In the genomic region with DNA sequence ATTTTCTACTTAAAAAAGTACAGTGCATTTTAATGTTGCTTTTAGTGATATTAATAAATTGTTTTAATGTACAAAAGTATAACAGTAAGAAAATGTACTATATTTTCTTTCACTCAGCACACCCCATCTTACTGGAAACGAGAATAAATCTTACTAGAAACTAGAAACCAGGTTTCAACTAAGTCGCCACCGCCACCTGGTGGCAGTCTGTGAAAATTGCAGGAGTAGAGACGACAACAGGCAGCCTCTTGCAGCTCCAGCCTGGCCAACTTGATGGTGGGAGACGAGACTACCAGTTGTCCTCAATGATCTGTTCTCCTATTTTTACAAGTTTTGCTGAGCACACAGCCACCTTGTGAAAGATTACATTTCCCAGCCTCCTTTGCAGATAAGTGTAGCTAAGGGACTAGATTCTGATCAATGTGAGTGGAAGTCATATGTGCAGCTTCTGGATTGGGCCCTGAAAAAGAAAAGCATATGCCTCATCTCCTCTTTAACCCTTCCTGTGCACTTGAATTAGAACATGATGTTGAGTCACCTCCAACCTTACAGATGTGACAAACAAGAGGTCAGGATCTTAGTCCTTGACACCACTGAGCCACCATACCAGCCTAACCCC, we compare ENCODE assay signal across 7 cellular contexts. TPM values are rescaled to one million over a fixed set of nuclear protein-coding genes. Genes with fewer than 3 reads are reported as not detected.
DNase-seq lines count a peak whose midpoint lies in the region; ATAC-seq and TF ChIP-seq lines count a peak whose summit lies in the region.

No MANE protein-coding gene starts in this region.

- H3K4me1 ChIP-seq in MM.1S (ENCODE audit: low read length) (no peaks in the 10 kb centered on the region), mesendoderm (ENCODE audit: control insufficient read depth, low read depth, low read length) (no peaks in the 10 kb centered on the region), upper lobe of right lung (no peaks in the 10 kb centered on the region)

- no peaks in the 10 kb centered on the region for H3K79me1 ChIP-seq in mesendoderm (ENCODE audit: low read length)

- H3K27ac ChIP-seq in MM.1S (ENCODE audit: low read length) (no peak overlapping the region), mesendoderm (ENCODE audit: low read depth, low read length) (no peak overlapping the region), upper lobe of right lung (no peak overlapping the region)

- no peak overlapping the region for H2AK5ac ChIP-seq in mesendoderm (ENCODE audit: low read length)

- H3K4me2 ChIP-seq in MM.1S (ENCODE audit: low read depth, low read length) (no peak overlapping the region), mesendoderm (ENCODE audit: low read length) (no peak overlapping the region)

- no peaks in the 10 kb centered on the region for H3K9me2 ChIP-seq in MM.1S (replicated peaks; ENCODE audit: insufficient read depth, low read length)

- peaks cover 12% of the 10 kb centered on the region for H3K36me3 Mint-ChIP-seq in T-helper 2 cell treated with Interferon-gamma antibody and Interleukin-4, amounts not matched to agents 5 μg/mL and 100 μg/mL, for 36 hours (ENCODE audit: low read depth)

- TF ChIP-seq CTCF in GM06990 (IDR thresholded peaks at IDR 0.05; ENCODE audit: insufficient read depth, low read length, poor library complexity, severe bottlenecking) (peak; percentile 79), MM.1S (IDR thresholded peaks at IDR 0.05; ENCODE audit: low read length) (peak; percentile 90), upper lobe of right lung (IDR thresholded peaks at IDR 0.05) (peak; percentile 55)

- DNase-seq in GM06990 (ENCODE audit: extremely low read depth, insufficient read length) (no peak), MM.1S (peak; percentile 84), mesendoderm (peak; percentile 88), upper lobe of right lung (no peak), midbrain (lab: John Stamatoyannopoulos, UW) (no peak)
- peak; percentile 41 for DNase-seq in T-helper 2 cell treated with Interferon-gamma antibody and Interleukin-4, amounts not matched to agents 5 μg/mL and 100 μg/mL, for 36 hours (ENCODE audit: low spot score)
- DNase-seq in central memory CD4-positive, alpha-beta T cell, result peak; percentile 15

- intact Hi-C loops in upper lobe of right lung (cut with DNase I), result no loop called here

- no peak overlapping the region for H2BK15ac ChIP-seq in mesendoderm (replicated peaks; ENCODE audit: low read depth)

- no peak overlapping the region for H4K5ac ChIP-seq in mesendoderm (ENCODE audit: low read length)

- peak; percentile 16 for ATAC-seq in upper lobe of right lung

- H4K20me1 ChIP-seq in MM.1S (ENCODE audit: insufficient read depth, low read length), result no peaks in the 10 kb centered on the region

- H3K56ac ChIP-seq in mesendoderm (ENCODE audit: low read length), result no peak overlapping the region

- no peak overlapping the region for H3K18ac ChIP-seq in mesendoderm (ENCODE audit: low read length)

- H3K4me3 Mint-ChIP-seq in T-helper 2 cell treated with Interferon-gamma antibody and Interleukin-4, amounts not matched to agents 5 μg/mL and 100 μg/mL, for 36 hours, result no peak overlapping the region

- H3K27ac Mint-ChIP-seq in T-helper 2 cell treated with Interferon-gamma antibody and Interleukin-4, amounts not matched to agents 5 μg/mL and 100 μg/mL, for 36 hours, result no peak overlapping the region

- no peak overlapping the region for H2AFZ ChIP-seq in MM.1S (ENCODE audit: low read length)

- H3K9ac ChIP-seq in MM.1S (ENCODE audit: low read length), result no peak overlapping the region
- H3K9ac ChIP-seq in mesendoderm (ENCODE audit: low read length), result no peak overlapping the region

- peaks cover 10% of the 10 kb centered on the region for H3K9me3 Mint-ChIP-seq in T-helper 2 cell treated with Interferon-gamma antibody and Interleukin-4, amounts not matched to agents 5 μg/mL and 100 μg/mL, for 36 hours

- no peak overlapping the region for H3K4ac ChIP-seq in mesendoderm (ENCODE audit: low read depth, low read length)

- H3K27me3 ChIP-seq in GM06990 (replicated peaks; ENCODE audit: control insufficient read depth, insufficient read depth, low read length), result no peaks in the 10 kb centered on the region; the same call in 1 of the 2 replicates
- no peaks in the 10 kb centered on the region for H3K27me3 ChIP-seq in MM.1S (replicated peaks; ENCODE audit: insufficient read depth, low read length)
- no peaks in the 10 kb centered on the region for H3K27me3 ChIP-seq in mesendoderm (ENCODE audit: insufficient read depth, low read length, poor library complexity)
- no peaks in the 10 kb centered on the region for H3K27me3 ChIP-seq in upper lobe of right lung

- H3K4me3 ChIP-seq in GM06990 (replicated peaks; ENCODE audit: low read depth, low read length) (no peak overlapping the region), MM.1S (ENCODE audit: low read length) (no peak overlapping the region), mesendoderm (ENCODE audit: low read length) (no peak overlapping the region), upper lobe of right lung (no peak overlapping the region)

- H3K79me2 ChIP-seq in MM.1S (ENCODE audit: low read length) (no peaks in the 10 kb centered on the region), mesendoderm (ENCODE audit: control insufficient read depth, insufficient read depth, low read length) (no peaks in the 10 kb centered on the region)

- no peaks in the 10 kb centered on the region for H3F3A ChIP-seq in MM.1S (ENCODE audit: insufficient read depth, low read length)

- no peak overlapping the region for H3K23ac ChIP-seq in mesendoderm (ENCODE audit: low read length)

- H2BK5ac ChIP-seq in mesendoderm (ENCODE audit: low read length), result no peak overlapping the region

- H4K8ac ChIP-seq in mesendoderm (ENCODE audit: low read depth, low read length), result no peak overlapping the region

- H2BK120ac ChIP-seq in mesendoderm (ENCODE audit: low read depth, low read length), result no peak overlapping the region

- no peaks in the 10 kb centered on the region for H3K27me3 Mint-ChIP-seq in T-helper 2 cell treated with Interferon-gamma antibody and Interleukin-4, amounts not matched to agents 5 μg/mL and 100 μg/mL, for 36 hours (ENCODE audit: low read depth)

- H3K4me1 Mint-ChIP-seq in T-helper 2 cell treated with Interferon-gamma antibody and Interleukin-4, amounts not matched to agents 5 μg/mL and 100 μg/mL, for 36 hours (ENCODE audit: low read depth), result no peaks in the 10 kb centered on the region

- WGBS in mesendoderm (ENCODE audit: extremely low coverage, insufficient coverage, low lambda C conversion rate), result no CpG with 5 or more reads among the region's 5 CpGs

- no peaks in the 10 kb centered on the region for H3K36me3 ChIP-seq in GM06990 (ENCODE audit: control insufficient read depth, insufficient read depth, low read length)
- H3K36me3 ChIP-seq in MM.1S (replicated peaks; ENCODE audit: insufficient read depth, low read length), result no peaks in the 10 kb centered on the region
- H3K36me3 ChIP-seq in mesendoderm (ENCODE audit: control insufficient read depth, insufficient read depth, low read length), result no peaks in the 10 kb centered on the region
- no peaks in the 10 kb centered on the region for H3K36me3 ChIP-seq in upper lobe of right lung

- H3K9me3 ChIP-seq in MM.1S (replicated peaks; ENCODE audit: insufficient read depth, low read length) (no peaks in the 10 kb centered on the region), upper lobe of right lung (no peaks in the 10 kb centered on the region)

RNA-seq across cellular contexts. Expression of a gene that starts 8.7 kb away (rescaled TPM):
- polyA plus RNA-seq in mesendoderm (2013, experiment 1 of 2), result 0.10 TPM
- polyA plus RNA-seq in mesendoderm (2013, experiment 2 of 2), result 0.04 TPM
- 0.69 TPM for total RNA-seq in upper lobe of right lung

Comparison
In these comparisons a context has a peak if more than half of its experiments do, and no peak if none do; other contexts are left out.
1. DNase-seq: peak in MM.1S (single experiment), T-helper 2 cell treated with Interferon-gamma antibody and Interleukin-4, amounts not matched to agents 5 μg/mL and 100 μg/mL, for 36 hours (single experiment), central memory CD4-positive, alpha-beta T cell (single experiment) and mesendoderm (single experiment); none in GM06990 (single experiment), upper lobe of right lung (single experiment) and midbrain (single experiment).
2. Peak in every context shown above with its lines, with median percentiles within 50 percentile points of each other: CTCF ChIP-seq.